9 cellular contexts compared by ENCODE assay signal in the genomic region with DNA sequence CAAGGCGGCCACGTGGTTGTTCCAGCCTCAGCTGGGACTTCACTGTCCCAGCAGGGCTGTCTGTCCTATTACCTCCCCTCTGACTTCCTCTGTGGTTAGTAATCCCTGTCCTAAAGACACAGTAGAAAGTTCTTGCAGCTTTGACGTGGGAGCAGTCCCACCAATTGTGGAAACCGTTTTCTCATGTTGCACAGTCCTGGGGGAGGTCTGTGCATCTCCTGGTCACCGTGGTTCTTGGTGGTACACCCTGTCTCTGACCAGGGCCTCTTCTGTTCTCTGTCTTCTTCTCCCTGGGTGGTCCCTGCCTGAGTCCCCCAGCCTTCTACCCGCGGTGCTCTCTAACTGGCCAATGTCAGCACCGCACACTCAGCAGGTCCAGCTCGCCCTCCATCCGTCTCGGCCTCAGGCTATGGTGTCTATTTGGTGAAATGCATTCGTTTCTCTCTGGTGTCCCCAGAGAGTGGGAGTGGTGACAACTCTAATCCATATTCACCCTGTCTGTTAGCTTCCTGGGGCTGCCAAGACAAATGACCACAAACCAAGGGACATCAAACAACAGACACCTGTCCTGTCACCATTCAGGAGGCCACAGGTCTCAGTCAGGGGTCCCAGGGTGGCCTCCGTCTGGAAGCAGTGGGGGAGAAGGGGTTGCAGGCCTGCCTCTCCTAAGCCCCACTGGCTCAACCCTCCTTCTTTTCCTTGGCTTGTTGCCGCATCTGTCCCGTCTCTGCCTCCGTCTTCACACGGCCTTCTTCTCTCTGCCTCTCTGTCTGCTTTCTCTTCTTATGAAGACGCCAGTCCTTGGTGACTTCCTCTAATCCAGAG.
DNase-seq lines count a peak whose midpoint lies in the region; ATAC-seq, FAIRE-seq and TF ChIP-seq lines count a peak whose summit lies in the region.
"Had no signal": no experiment of that assay in that cellular context is flagged by ENCODE, and none has a peak within 500 bp of the region (broad histone marks: within the 10 kb centered on the region; RNA-seq: fewer than 3 reads in every experiment).

No MANE protein-coding gene starts in this region.

- in situ Hi-C loops in brain microvascular endothelial cell (cut with HindIII; ENCODE audit: low pct_ligation_motif_present, low sequenced_read_pairs): no loop called here

- H3K9me3 ChIP-seq in HEK293 (ENCODE audit: control insufficient read depth, insufficient read depth, low read depth, low read length) (no peaks in the 10 kb centered on the region), kidney (ENCODE audit: control insufficient read depth in 1 of 2, low read length in 2 of 2) (no peaks in the 10 kb centered on the region), skeletal muscle satellite cell (replicated peaks; ENCODE audit: low read length) (no peaks in the 10 kb centered on the region)

- H3K36me3 ChIP-seq in HEK293 (ENCODE audit: control insufficient read depth in 2 of 2, insufficient read depth in 1 of 2, low read length in 2 of 2) (peaks cover 0 to 52% of the 10 kb centered on the region in 2 experiments; a peak in 1 of 3 replicates), brain microvascular endothelial cell (replicated peaks) (peaks cover 34% of the 10 kb centered on the region), kidney (ENCODE audit: control insufficient read depth in 1 of 2, insufficient read depth in 2 of 2, low read length in 2 of 2) (peaks cover 15 to 28% of the 10 kb centered on the region in 2 donors), skeletal muscle satellite cell (ENCODE audit: insufficient read depth, low read length) (peaks cover 63% of the 10 kb centered on the region)

- no peak for ATAC-seq in GM18519 (IDR thresholded peaks at IDR 0.05; ENCODE audit: low FRiP score, unreplicated experiment)

- peak overlapping the region; percentile 9 for H3K4me2 ChIP-seq in skeletal muscle satellite cell (ENCODE audit: low read length)

- no peak overlapping the region for H3K4me3 ChIP-seq in HEK293 (ENCODE audit: low read depth, low read length)
- no peak overlapping the region for H3K4me3 ChIP-seq in brain microvascular endothelial cell (ENCODE audit: low read depth, low read length)
- no peak overlapping the region for H3K4me3 ChIP-seq in kidney (ENCODE audit: low read length in 2 of 2)
- H3K4me3 ChIP-seq in skeletal muscle satellite cell (ENCODE audit: low read length): no peak overlapping the region

- intact Hi-C loops in kidney (cut with DNase I): no loop called here

- H3K9ac ChIP-seq in kidney (ENCODE audit: low read length in 2 of 2): peak overlapping the region in 1 of 2 donors; percentile 30
- peak overlapping the region; percentile 58 for H3K9ac ChIP-seq in skeletal muscle satellite cell (ENCODE audit: low read depth, low read length)
- H3K9ac ChIP-seq: parathyroid adenoma had no signal

- CTCF ChIA-PET in HEK293 (lab: Yijun Ruan, JAX): interaction anchor here (0.5 to 1.2 kb wide), 7 partner anchors 15 to 706 kb away, joined by 3 to 4 read pairs (median 3); no protein-coding TSS in a partner anchor

- FAIRE-seq in kidney (lab: Jason Lieb, UNC): no peak

- TF ChIP-seq CTCF in HEK293 (tag by site-specific recombination; IDR thresholded peaks at IDR 0.05): no peak
- TF ChIP-seq CTCF in brain microvascular endothelial cell (IDR thresholded peaks at IDR 0.05; ENCODE audit: low read depth, low read length, missing control alignments): no peak
- TF ChIP-seq CTCF in kidney (IDR thresholded peaks at IDR 0.05; ENCODE audit: borderline replicate concordance, extremely low read depth, insufficient read depth): no peak

- H3K27ac ChIP-seq in HEK293 (ENCODE audit: extremely low read depth, low read depth, low read length) (peak overlapping the region; percentile 51; the same call in 1 of the 2 replicates), brain microvascular endothelial cell (no peak overlapping the region), kidney (ENCODE audit: low read depth in 2 of 2, low read length in 2 of 2) (peak overlapping the region; percentile 9 to 61)
- H3K27ac ChIP-seq: parathyroid adenoma had no signal

- H3K4me1 ChIP-seq in HEK293 (ENCODE audit: control insufficient read depth, insufficient read depth, low read length): peaks cover 11% of the 10 kb centered on the region
- peaks cover 14 to 18% of the 10 kb centered on the region in 2 donors for H3K4me1 ChIP-seq in kidney (ENCODE audit: control insufficient read depth in 1 of 2, insufficient read depth in 1 of 2, low read depth in 1 of 2, low read length in 2 of 2)
- H3K4me1 ChIP-seq in skeletal muscle satellite cell (ENCODE audit: control insufficient read depth, insufficient read depth, low read length): peaks cover 29% of the 10 kb centered on the region
- H3K4me1 ChIP-seq: parathyroid adenoma had no signal

- DNase-seq in brain microvascular endothelial cell (peak; percentile 11), kidney (no peak), kidney glomerular epithelial cell (lab: John Stamatoyannopoulos, UW) (no peak), COLO668 (lab: John Stamatoyannopoulos, UW; ENCODE audit: unreplicated experiment) (no peak), GM19240 (ENCODE audit: insufficient read length, low spot score) (no peak)

- no peaks in the 10 kb centered on the region for H3K27me3 ChIP-seq in brain microvascular endothelial cell (replicated peaks)
- no peaks in the 10 kb centered on the region for H3K27me3 ChIP-seq in skeletal muscle satellite cell (ENCODE audit: control insufficient read depth, insufficient read depth, low read length)

- POLR2A ChIA-PET in HEK293 (lab: Yijun Ruan, JAX): interaction anchor here (1.7 kb wide), 1 partner anchor 171 kb away, joined by 7 read pairs; no protein-coding TSS in a partner anchor

TF ChIP-seq in HEK293, 187 proteins besides CTCF, POLR2A, EP300 and RAD21:
- TF ChIP-seq ZNF585B (tag by site-specific recombination; IDR thresholded peaks at IDR 0.05): no peak
- TF ChIP-seq BCL11B (tag by site-specific recombination; IDR thresholded peaks at IDR 0.05; ENCODE audit: low read depth): no peak
- no peak for TF ChIP-seq MZF1 (tag by site-specific recombination; IDR thresholded peaks at IDR 0.05; ENCODE audit: borderline replicate concordance)
- no peak for TF ChIP-seq EGR2 (tag by site-specific recombination; IDR thresholded peaks at IDR 0.05; ENCODE audit: low read depth)
- TF ChIP-seq ZNF701 (tag by site-specific recombination; IDR thresholded peaks at IDR 0.05): no peak
- TF ChIP-seq TCF7L2 (IDR thresholded peaks at IDR 0.05; ENCODE audit: borderline replicate concordance, low read depth, low read length): no peak
- no peak for TF ChIP-seq KLF1 (tag by site-specific recombination; IDR thresholded peaks at IDR 0.05)
- TF ChIP-seq ZNF501 (tag by site-specific recombination; IDR thresholded peaks at IDR 0.05): no peak
- no peak for TF ChIP-seq YY2 (tag by site-specific recombination; IDR thresholded peaks at IDR 0.05)
- no peak for TF ChIP-seq ZNF707 (tag by site-specific recombination; IDR thresholded peaks at IDR 0.05)
- no peak for TF ChIP-seq GLI4 (tag by site-specific recombination; IDR thresholded peaks at IDR 0.05)
TF ChIP-seq in HEK293: peak in this region for 0.
